10 cellular contexts compared by ENCODE assay signal in the genomic region with DNA sequence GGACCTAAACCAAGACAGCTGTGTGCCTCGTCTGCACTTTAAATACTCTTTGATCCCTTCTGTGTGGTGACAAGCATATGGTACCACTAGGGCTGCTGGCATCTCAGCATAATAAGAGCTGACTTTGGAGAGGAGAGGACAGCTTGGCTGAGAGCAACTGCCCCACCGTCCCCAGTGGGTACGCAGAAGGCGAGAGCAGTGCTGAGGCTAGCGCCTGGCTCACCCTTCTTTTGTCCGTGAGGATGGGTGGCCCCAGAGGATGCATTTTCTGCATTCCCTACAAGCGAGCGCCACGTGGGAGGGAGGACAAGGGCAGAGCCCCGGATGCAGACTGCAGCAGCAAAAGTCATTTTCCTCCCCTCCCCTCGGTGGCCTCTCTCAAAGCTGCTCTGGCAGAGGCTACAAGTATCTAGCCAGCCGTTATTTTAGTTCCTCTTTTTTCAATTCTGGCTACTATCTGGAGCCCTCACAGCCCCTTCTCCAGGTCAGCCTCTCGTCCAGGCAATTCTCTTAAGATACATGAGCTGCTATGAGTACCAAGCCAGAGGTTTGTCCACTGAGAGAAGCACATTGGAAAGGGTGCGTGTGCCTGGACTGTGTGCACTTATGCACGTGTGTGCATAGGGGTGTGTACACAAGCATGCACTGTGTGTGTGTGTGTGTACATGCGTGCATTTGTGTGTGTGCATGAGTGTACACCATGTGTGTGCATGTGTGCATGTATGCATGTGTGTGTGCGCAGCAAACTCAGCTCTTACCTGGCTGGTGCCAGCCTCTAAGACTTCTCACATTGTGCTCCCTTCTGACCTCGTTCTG. TPM values are rescaled to one million over a fixed set of nuclear protein-coding genes. Genes with fewer than 3 reads are reported as not detected.
A peak's percentile ranks its signal among the peaks of the same experiment; 100 is the strongest.
DNase-seq lines count a peak whose midpoint lies in the region; ATAC-seq and TF ChIP-seq lines count a peak whose summit lies in the region.
"Had no signal": no experiment of that assay in that cellular context is flagged by ENCODE, and none has a peak within 500 bp of the region (broad histone marks: within the 10 kb centered on the region; RNA-seq: fewer than 3 reads in every experiment).

No MANE protein-coding gene starts in this region.

- no peak for DNase-seq in activated CD4-positive, alpha-beta T cell treated with anti-CD3 and anti-CD28 coated beads for 36 hours
- DNase-seq in activated CD4-positive, alpha-beta T cell treated with anti-CD3 and anti-CD28 coated beads, Interleukin-2, amount 10 ng/mL, durations not matched to agents 24 days and 14 days: no peak
- DNase-seq in HUDEP-2 (lab: John Stamatoyannopoulos, UW; ENCODE audit: unreplicated experiment in 76 of 76): peak in 58 of 76 experiments; percentile 3 to 78 (median 33)
- no peak for DNase-seq in thoracic aorta (ENCODE audit: low spot score)
- no peak for DNase-seq in NCI-H2081 (lab: John Stamatoyannopoulos, UW)
- no peak for DNase-seq in NCI-H128 (lab: John Stamatoyannopoulos, UW; ENCODE audit: unreplicated experiment)
- DNase-seq: upper lobe of left lung had no signal

- intact Hi-C loops in activated CD4-positive, alpha-beta T cell treated with anti-CD3 and anti-CD28 coated beads for 36 hours (cut with DNase I, micrococcal nuclease): no loop called here
- intact Hi-C loops in activated CD4-positive, alpha-beta T cell treated with anti-CD3 and anti-CD28 coated beads, Interleukin-2, amount 10 ng/mL, durations not matched to agents 24 days and 14 days (cut with micrococcal nuclease): no loop called here
- intact Hi-C loops in dendritic cell treated with granulocyte-macrophage colony-stimulating factor and Interleukin-4, amounts not matched to agents 40 ng/mL and 50 ng/mL, for 4 days (cut with micrococcal nuclease): no loop called here

- POLR2A ChIA-PET in activated CD4-positive, alpha-beta T cell treated with anti-CD3 and anti-CD28 coated beads for 36 hours (lab: Charles Lee): interaction anchor here (0.5 to 0.6 kb wide), 2 partner anchors 86 to 224 kb away, joined by 3 to 5 read pairs; no protein-coding TSS in a partner anchor

- peaks cover 87% of the 10 kb centered on the region for H3K36me3 ChIP-seq in thoracic aorta

- ATAC-seq in activated CD4-positive, alpha-beta T cell treated with anti-CD3 and anti-CD28 coated beads for 36 hours: peak; percentile 23
- no peak for ATAC-seq in thoracic aorta (ENCODE audit: insufficient number of reproducible peaks, low FRiP score, low read depth)
- no peak for ATAC-seq in HG03097 (IDR thresholded peaks at IDR 0.05; ENCODE audit: low FRiP score, unreplicated experiment)

- no peak overlapping the region for H3K4me3 Mint-ChIP-seq in activated CD4-positive, alpha-beta T cell treated with anti-CD3 and anti-CD28 coated beads for 36 hours
- H3K4me3 Mint-ChIP-seq in activated CD4-positive, alpha-beta T cell treated with anti-CD3 and anti-CD28 coated beads, Interleukin-2, amount 10 ng/mL, durations not matched to agents 24 days and 14 days: no peak overlapping the region
- H3K4me3 Mint-ChIP-seq in dendritic cell treated with granulocyte-macrophage colony-stimulating factor and Interleukin-4, amounts not matched to agents 40 ng/mL and 50 ng/mL, for 4 days: no peak overlapping the region

- H3K4me1 ChIP-seq in thoracic aorta (ENCODE audit: control insufficient read depth in 1 of 2, low read depth in 2 of 2): peaks cover 16 to 38% of the 10 kb centered on the region in 2 donors

- no peaks in the 10 kb centered on the region for H3K36me3 Mint-ChIP-seq in activated CD4-positive, alpha-beta T cell treated with anti-CD3 and anti-CD28 coated beads for 36 hours (ENCODE audit: low read depth)
- no peaks in the 10 kb centered on the region for H3K36me3 Mint-ChIP-seq in activated CD4-positive, alpha-beta T cell treated with anti-CD3 and anti-CD28 coated beads, Interleukin-2, amount 10 ng/mL, durations not matched to agents 24 days and 14 days (ENCODE audit: low read depth)
- no peaks in the 10 kb centered on the region for H3K36me3 Mint-ChIP-seq in dendritic cell treated with granulocyte-macrophage colony-stimulating factor and Interleukin-4, amounts not matched to agents 40 ng/mL and 50 ng/mL, for 4 days (ENCODE audit: low read depth)

- no peaks in the 10 kb centered on the region for H3K9me3 ChIP-seq in thoracic aorta
- H3K9me3 ChIP-seq: ascending aorta, upper lobe of left lung had no signal

- no peak overlapping the region for H3K4me3 ChIP-seq in thoracic aorta
- H3K4me3 ChIP-seq: ascending aorta, upper lobe of left lung had no signal

- CTCF ChIA-PET in activated CD4-positive, alpha-beta T cell treated with anti-CD3 and anti-CD28 coated beads for 36 hours (lab: Charles Lee): no interaction called here

- no peaks in the 10 kb centered on the region for H3K27me3 Mint-ChIP-seq in activated CD4-positive, alpha-beta T cell treated with anti-CD3 and anti-CD28 coated beads for 36 hours
- H3K27me3 Mint-ChIP-seq in activated CD4-positive, alpha-beta T cell treated with anti-CD3 and anti-CD28 coated beads, Interleukin-2, amount 10 ng/mL, durations not matched to agents 24 days and 14 days: no peaks in the 10 kb centered on the region
- peaks cover 9% of the 10 kb centered on the region for H3K27me3 Mint-ChIP-seq in dendritic cell treated with granulocyte-macrophage colony-stimulating factor and Interleukin-4, amounts not matched to agents 40 ng/mL and 50 ng/mL, for 4 days

- H3K27ac Mint-ChIP-seq in activated CD4-positive, alpha-beta T cell treated with anti-CD3 and anti-CD28 coated beads for 36 hours: no peak overlapping the region
- H3K27ac Mint-ChIP-seq in activated CD4-positive, alpha-beta T cell treated with anti-CD3 and anti-CD28 coated beads, Interleukin-2, amount 10 ng/mL, durations not matched to agents 24 days and 14 days: no peak overlapping the region
- peak overlapping the region; percentile 16 for H3K27ac Mint-ChIP-seq in dendritic cell treated with granulocyte-macrophage colony-stimulating factor and Interleukin-4, amounts not matched to agents 40 ng/mL and 50 ng/mL, for 4 days

- H3K4me1 Mint-ChIP-seq in activated CD4-positive, alpha-beta T cell treated with anti-CD3 and anti-CD28 coated beads for 36 hours: peaks cover 4% of the 10 kb centered on the region
- peaks cover 2% of the 10 kb centered on the region for H3K4me1 Mint-ChIP-seq in activated CD4-positive, alpha-beta T cell treated with anti-CD3 and anti-CD28 coated beads, Interleukin-2, amount 10 ng/mL, durations not matched to agents 24 days and 14 days
- H3K4me1 Mint-ChIP-seq in dendritic cell treated with granulocyte-macrophage colony-stimulating factor and Interleukin-4, amounts not matched to agents 40 ng/mL and 50 ng/mL, for 4 days (ENCODE audit: low read depth): peaks cover 32% of the 10 kb centered on the region

- H3K27ac ChIP-seq in thoracic aorta: peak overlapping the region; percentile 5 to 45
- H3K27ac ChIP-seq: upper lobe of left lung had no signal

- H3K9me3 Mint-ChIP-seq in activated CD4-positive, alpha-beta T cell treated with anti-CD3 and anti-CD28 coated beads for 36 hours (ENCODE audit: low read depth): no peaks in the 10 kb centered on the region
- no peaks in the 10 kb centered on the region for H3K9me3 Mint-ChIP-seq in activated CD4-positive, alpha-beta T cell treated with anti-CD3 and anti-CD28 coated beads, Interleukin-2, amount 10 ng/mL, durations not matched to agents 24 days and 14 days
- no peaks in the 10 kb centered on the region for H3K9me3 Mint-ChIP-seq in dendritic cell treated with granulocyte-macrophage colony-stimulating factor and Interleukin-4, amounts not matched to agents 40 ng/mL and 50 ng/mL, for 4 days

- no peak for TF ChIP-seq CTCF in thoracic aorta (IDR thresholded peaks at IDR 0.05)

- H3K27me3 ChIP-seq in thoracic aorta (replicated peaks; ENCODE audit: insufficient read depth): no peaks in the 10 kb centered on the region
- H3K27me3 ChIP-seq: ascending aorta, upper lobe of left lung had no signal

RNA-seq across cellular contexts. Expression of a gene that starts 51.3 kb away (rescaled TPM):
- total RNA-seq in activated CD4-positive, alpha-beta T cell treated with anti-CD3 and anti-CD28 coated beads for 36 hours: 1 to 10 TPM; 6.0 to 9.0 TPM
- 2.8 and 3.2 TPM in 2 replicates for total RNA-seq in activated CD4-positive, alpha-beta T cell treated with anti-CD3 and anti-CD28 coated beads, Interleukin-2, amount 10 ng/mL, durations not matched to agents 24 days and 14 days
- total RNA-seq in thoracic aorta: 10 to 100 TPM; 22.6 to 34.5 TPM

Comparison
In these comparisons a context has a peak if more than half of its experiments do, and no peak if none do; other contexts are left out.
1. DNase-seq: peak in HUDEP-2 (58 of 76); none in activated CD4-positive, alpha-beta T cell treated with anti-CD3 and anti-CD28 coated beads for 36 hours (single experiment), activated CD4-positive, alpha-beta T cell treated with anti-CD3 and anti-CD28 coated beads, Interleukin-2, amount 10 ng/mL, durations not matched to agents 24 days and 14 days (single experiment), thoracic aorta (single experiment), NCI-H2081 (0 of 2) and NCI-H128 (single experiment).